Comparison of ENCODE assay signal across 14 cellular contexts in genomic region chr14:22482085-22482694, GRCh38.
DNase-seq lines count a peak whose midpoint lies in the region; ATAC-seq and TF ChIP-seq lines count a peak whose summit lies in the region.
"Had no signal": no experiment of that assay in that cellular context is flagged by ENCODE, and none has a peak within 500 bp of the region (broad histone marks: within the 10 kb centered on the region; RNA-seq: fewer than 3 reads in every experiment).

No MANE protein-coding gene starts in this region.

- no peaks in the 10 kb centered on the region for H3F3A ChIP-seq in PC-3 (ENCODE audit: low read length, unreplicated experiment)

- WGBS in suprapubic skin: 62% methylated on average over 8 of the region's 8 CpGs

- H4K20me1 ChIP-seq in OCI-LY7 (ENCODE audit: insufficient read depth, low read length): no peaks in the 10 kb centered on the region
- no peaks in the 10 kb centered on the region for H4K20me1 ChIP-seq in PC-3 (ENCODE audit: low read length)

- peaks cover 5% of the 10 kb centered on the region; the same call in 1 of the 2 replicates for H3K79me2 ChIP-seq in OCI-LY7 (ENCODE audit: insufficient read depth, low read depth, low read length)
- no peaks in the 10 kb centered on the region for H3K79me2 ChIP-seq in PC-3 (ENCODE audit: low read length)

- no peaks in the 10 kb centered on the region for H3K9me3 Mint-ChIP-seq in activated T-cell treated with anti-CD3 and anti-CD28 coated beads, Interleukin-2, amount 50 U/mL, for 4 hours

- H2AFZ ChIP-seq in OCI-LY7 (ENCODE audit: low read length) (peak overlapping the region; percentile 68), PC-3 (ENCODE audit: low read length) (no peak overlapping the region)

- no peak overlapping the region for H3K9ac ChIP-seq in PC-3 (ENCODE audit: low read length)

- no peak for DNase-seq in activated T-cell treated with anti-CD3 and anti-CD28 coated beads, Interleukin-2, amount 50 U/mL, for 4 hours
- no peak for DNase-seq in activated T-cell treated with anti-CD3 and anti-CD28 coated beads, Interleukin-2, amount 50 U/mL, for 48 hours
- DNase-seq in OCI-LY7 (ENCODE audit: low spot score): no peak
- DNase-seq in left cardiac atrium: no peak
- no peak for DNase-seq in suprapubic skin (ENCODE audit: low spot score in 2 of 2)
- DNase-seq in DMS79 treated with DMSO at 0.1 percent for 48 hours (lab: John Stamatoyannopoulos, UW): no peak
- no peak for DNase-seq in PC-3
- DNase-seq: activated CD8-positive, alpha-beta memory T cell treated with anti-CD3 and anti-CD28 coated beads for 24 hours; effector memory CD4-positive, alpha-beta T cell; glutamatergic neuron; NCI-H1092; NCI-H69; thyroid gland had no signal

- BruUV-seq in OCI-LY7 (replicated peaks; lab: Mats Ljungman, UMichigan) (no TSS peak), PC-3 (replicated peaks; lab: Mats Ljungman, UMichigan) (no TSS peak)

- no peaks in the 10 kb centered on the region for H3K27me3 Mint-ChIP-seq in activated T-cell treated with anti-CD3 and anti-CD28 coated beads, Interleukin-2, amount 50 U/mL, for 4 hours (ENCODE audit: low read depth)

- H3K4me1 Mint-ChIP-seq in activated T-cell treated with anti-CD3 and anti-CD28 coated beads, Interleukin-2, amount 50 U/mL, for 4 hours (ENCODE audit: low read depth): peaks cover 14% of the 10 kb centered on the region

- H3K36me3 ChIP-seq in OCI-LY7 (ENCODE audit: insufficient read depth, low read length) (no peaks in the 10 kb centered on the region), suprapubic skin (no peaks in the 10 kb centered on the region), PC-3 (ENCODE audit: low read depth, low read length) (no peaks in the 10 kb centered on the region)
- H3K36me3 ChIP-seq: thyroid gland had no signal

- CTCF ChIA-PET in OCI-LY7 (lab: Charles Lee; ENCODE audit: unreplicated experiment) (interaction anchor here (1.5 to 2.3 kb wide), 2 partner anchors 23 to 49 kb away, joined by 4 to 5 read pairs; no protein-coding TSS in a partner anchor), PC-3 (lab: Charles Lee) (no interaction called here)

- H3K9me3 ChIP-seq in OCI-LY7 (ENCODE audit: low read length) (no peaks in the 10 kb centered on the region), suprapubic skin (no peaks in the 10 kb centered on the region), PC-3 (ENCODE audit: low read length) (no peaks in the 10 kb centered on the region)
- H3K9me3 ChIP-seq: thyroid gland had no signal

- no peak for TF ChIP-seq POLR2A in suprapubic skin (IDR thresholded peaks at IDR 0.05)

- intact Hi-C loops in OCI-LY7 (cut with micrococcal nuclease; ENCODE audit: unreplicated experiment): no loop called here
- intact Hi-C loops in left cardiac atrium (cut with DNase I): no loop called here
- intact Hi-C loops in PC-3 (cut with micrococcal nuclease): no loop called here

- TF ChIP-seq EP300 in suprapubic skin (IDR thresholded peaks at IDR 0.05): no peak

- TF ChIP-seq CTCF in OCI-LY7 (conservative IDR thresholded peaks at IDR 0.05; ENCODE audit: low read length) (no peak), suprapubic skin (IDR thresholded peaks at IDR 0.05) (no peak), PC-3 (conservative IDR thresholded peaks at IDR 0.05; ENCODE audit: low read depth, low read length) (no peak)

- H3K27me3 ChIP-seq in suprapubic skin: no peaks in the 10 kb centered on the region
- H3K27me3 ChIP-seq in PC-3 (ENCODE audit: low read length): no peaks in the 10 kb centered on the region
- H3K27me3 ChIP-seq: thyroid gland had no signal

- POLR2A ChIA-PET in OCI-LY7 (lab: Charles Lee) (interaction anchor here (0.6 to 8.2 kb wide), 15 partner anchors 8 to 91 kb away, joined by 3 to 55 read pairs (median 5); no protein-coding TSS in a partner anchor), PC-3 (lab: Charles Lee; ENCODE audit: unreplicated experiment) (no interaction called here)

- H3K4me3 Mint-ChIP-seq in activated T-cell treated with anti-CD3 and anti-CD28 coated beads, Interleukin-2, amount 50 U/mL, for 4 hours: peak overlapping the region; percentile 73

- no peaks in the 10 kb centered on the region for H3K9me2 ChIP-seq in OCI-LY7 (ENCODE audit: insufficient read depth, low read length)
- no peaks in the 10 kb centered on the region for H3K9me2 ChIP-seq in PC-3 (replicated peaks; ENCODE audit: low read length)

- H3K27ac ChIP-seq in OCI-LY7 (ENCODE audit: low read depth, low read length, poor library complexity, severe bottlenecking) (peak overlapping the region; percentile 81), suprapubic skin (peak overlapping the region; percentile 55), PC-3 (ENCODE audit: low read length) (no peak overlapping the region)
- H3K27ac ChIP-seq: thyroid gland had no signal

- ATAC-seq in activated T-cell treated with anti-CD3 and anti-CD28 coated beads, Interleukin-2, amount 50 U/mL, for 4 hours: no peak
- ATAC-seq in left cardiac atrium (peak; percentile 21 to 25), HG02852 (IDR thresholded peaks at IDR 0.05; ENCODE audit: unreplicated experiment) (no peak), PC-3 (no peak)

- H3K4me1 ChIP-seq in OCI-LY7 (ENCODE audit: insufficient read depth, low read length, poor library complexity, severe bottlenecking) (peaks cover 100% of the 10 kb centered on the region), suprapubic skin (peaks cover 73% of the 10 kb centered on the region), PC-3 (ENCODE audit: insufficient read depth, low read length) (no peaks in the 10 kb centered on the region)

- H3K4me2 ChIP-seq in OCI-LY7 (ENCODE audit: low read length) (peak overlapping the region; percentile 82), PC-3 (ENCODE audit: low read length) (no peak overlapping the region)

- peak overlapping the region; percentile 53 for H3K4me3 ChIP-seq in OCI-LY7 (ENCODE audit: low read depth, low read length, poor library complexity, severe bottlenecking)
- no peak overlapping the region for H3K4me3 ChIP-seq in suprapubic skin
- H3K4me3 ChIP-seq in PC-3 (ENCODE audit: low read length): no peak overlapping the region
- H3K4me3 ChIP-seq: thyroid gland had no signal

- peaks cover 8% of the 10 kb centered on the region for H3K36me3 Mint-ChIP-seq in activated T-cell treated with anti-CD3 and anti-CD28 coated beads, Interleukin-2, amount 50 U/mL, for 4 hours (ENCODE audit: insufficient read depth)

Comparison
In these comparisons a context has a peak if more than half of its experiments do, and no peak if none do; other contexts are left out.
1. ATAC-seq: peak in left cardiac atrium (2 of 2); none in activated T-cell treated with anti-CD3 and anti-CD28 coated beads, Interleukin-2, amount 50 U/mL, for 4 hours (0 of 2), HG02852 (single experiment) and PC-3 (single experiment).